Comparison of ENCODE assay signal across 8 cellular contexts in genomic region chr19:50025022-50025793, GRCh38. TPM values are rescaled to one million over a fixed set of nuclear protein-coding genes. Genes with fewer than 3 reads are reported as not detected.
DNase-seq lines count a peak whose midpoint lies in the region; ATAC-seq, FAIRE-seq and TF ChIP-seq lines count a peak whose summit lies in the region.

A gene with protein sequence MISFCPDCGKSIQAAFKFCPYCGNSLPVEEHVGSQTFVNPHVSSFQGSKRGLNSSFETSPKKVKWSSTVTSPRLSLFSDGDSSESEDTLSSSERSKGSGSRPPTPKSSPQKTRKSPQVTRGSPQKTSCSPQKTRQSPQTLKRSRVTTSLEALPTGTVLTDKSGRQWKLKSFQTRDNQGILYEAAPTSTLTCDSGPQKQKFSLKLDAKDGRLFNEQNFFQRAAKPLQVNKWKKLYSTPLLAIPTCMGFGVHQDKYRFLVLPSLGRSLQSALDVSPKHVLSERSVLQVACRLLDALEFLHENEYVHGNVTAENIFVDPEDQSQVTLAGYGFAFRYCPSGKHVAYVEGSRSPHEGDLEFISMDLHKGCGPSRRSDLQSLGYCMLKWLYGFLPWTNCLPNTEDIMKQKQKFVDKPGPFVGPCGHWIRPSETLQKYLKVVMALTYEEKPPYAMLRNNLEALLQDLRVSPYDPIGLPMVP (minus strand): TSS chr19:50025372. CDS start chr19:50016162, 9,210 bp downstream.

- DNase-seq in Caco-2 (peak; percentile 99 to 100), HTR-8/SVneo (ENCODE audit: insufficient read length, low spot score) (peak; percentile 97), NOMO-1 treated with dmso at 0.1 percent for 144 hours (lab: John Stamatoyannopoulos, UW; ENCODE audit: unreplicated experiment) (peak; percentile 99), medulla oblongata (ENCODE audit: extremely low spot score) (peak; percentile 100)
- peak; percentile 84 to 94 (median 84) for DNase-seq in activated CD8-positive, alpha-beta memory T cell treated with anti-CD3 and anti-CD28 coated beads for 48 hours (ENCODE audit: low read depth in 2 of 3, low spot score in 2 of 3)
- peak; percentile 97 to 98 (median 98) for DNase-seq in effector memory CD8-positive, alpha-beta T cell
- peak; percentile 97 for DNase-seq in stimulated activated CD8-positive, alpha-beta memory T cell treated with anti-CD3 and anti-CD28 coated beads, Interleukin-12 subunit alpha, Interleukin-12 subunit beta, amount 100 ng/mL, for 1 hour (ENCODE audit: low read depth)

- intact Hi-C loops in Caco-2 (cut with micrococcal nuclease; ENCODE audit: unreplicated experiment): loop anchor here (2.0 kb wide), 1 partner anchor 26 kb away; no protein-coding TSS in a partner anchor

- POLR2A ChIA-PET in Caco-2 (lab: Charles Lee): interaction anchor here (0.6 to 1.0 kb wide), 2 partner anchors 96 to 114 kb away, joined by 3 to 5 read pairs; partner anchors contain the start of gene ATF5

- peak within 1 kb of the TSS; percentile 94 for H3K4me3 Mint-ChIP-seq in Caco-2 (ENCODE audit: unreplicated experiment)
- H3K4me3 Mint-ChIP-seq in effector memory CD8-positive, alpha-beta T cell: peak within 1 kb of the TSS; percentile 93 to 97

- no TSS peak for BruUV-seq in Caco-2 (replicated peaks; lab: Mats Ljungman, UMichigan)

- no peaks in the 10 kb centered on the region for H3K27me3 ChIP-seq in Caco-2 (replicated peaks; ENCODE audit: control insufficient read depth, insufficient read depth, low read length)

- peak within 1 kb of the TSS; percentile 100 for H3K4me3 ChIP-seq in Caco-2 (ENCODE audit: low read depth, low read length)

- no peaks in the 10 kb centered on the region for H3K27me3 Mint-ChIP-seq in Caco-2 (ENCODE audit: insufficient read depth, unreplicated experiment)
- H3K27me3 Mint-ChIP-seq in effector memory CD8-positive, alpha-beta T cell: no peaks in the 10 kb centered on the region

- H3K27ac Mint-ChIP-seq in Caco-2 (ENCODE audit: unreplicated experiment): peak within 1 kb of the TSS; percentile 99
- peak within 1 kb of the TSS; percentile 99 to 100 for H3K27ac Mint-ChIP-seq in effector memory CD8-positive, alpha-beta T cell

- H3K36me3 ChIP-seq in Caco-2 (ENCODE audit: control insufficient read depth, insufficient read depth, low read length): no peaks in the 10 kb centered on the region

- no peaks in the 10 kb centered on the region for H3K9me3 Mint-ChIP-seq in Caco-2 (ENCODE audit: unreplicated experiment)
- H3K9me3 Mint-ChIP-seq in effector memory CD8-positive, alpha-beta T cell: no peaks in the 10 kb centered on the region

- peak in 1 of 2 experiments; percentile 16 for TF ChIP-seq CTCF in Caco-2 (IDR thresholded peaks at IDR 0.05; ENCODE audit: insufficient read depth in 1 of 2, low read depth in 1 of 2, low read length in 1 of 2, severe bottlenecking in 1 of 2, unreplicated experiment in 1 of 2)

- peak; percentile 77 for ATAC-seq in GM21367 (IDR thresholded peaks at IDR 0.05; ENCODE audit: unreplicated experiment)
- peak; percentile 80 for ATAC-seq in effector memory CD8-positive, alpha-beta T cell (replicated peaks)

- no peaks in the 10 kb centered on the region for H3K4me1 ChIP-seq in Caco-2

- H3K4me1 Mint-ChIP-seq in Caco-2 (ENCODE audit: low read depth, unreplicated experiment): peaks cover 6% of the 10 kb centered on the region
- H3K4me1 Mint-ChIP-seq in effector memory CD8-positive, alpha-beta T cell (ENCODE audit: low read depth in 2 of 2): peaks cover 35 to 49% of the 10 kb centered on the region in 2 donors

- no peaks in the 10 kb centered on the region for H3K9me3 ChIP-seq in Caco-2

- peaks cover 37% of the 10 kb centered on the region for H3K36me3 Mint-ChIP-seq in Caco-2 (ENCODE audit: insufficient read depth, unreplicated experiment)
- peaks cover 32% of the 10 kb centered on the region for H3K36me3 Mint-ChIP-seq in effector memory CD8-positive, alpha-beta T cell (ENCODE audit: insufficient read depth)

- CTCF ChIA-PET in Caco-2 (lab: Charles Lee): interaction anchor here (0.8 kb wide), 1 partner anchor 24 kb away, joined by 4 read pairs; no protein-coding TSS in a partner anchor

- FAIRE-seq in HTR-8/SVneo (lab: Jason Lieb, UNC): peak; percentile 94

RNA-seq across cellular contexts. Expression of the gene that starts here (rescaled TPM):
- 44.2 and 46.3 TPM in 2 replicates for total RNA-seq in Caco-2 (2022)

Comparison
In these comparisons a context has a peak if more than half of its experiments do, and no peak if none do; other contexts are left out.
1. Peak in every context shown above with its lines: DNase-seq, ATAC-seq and H3K4me3 ChIP-seq.